In genomic region chr10:29866356-29866755, GRCh38 we compare ENCODE assay signal across 1 cellular context.
TF ChIP-seq lines count a peak whose summit lies in the region.

No MANE protein-coding gene starts in this region.

TF ChIP-seq in HCT116, 20 proteins besides CTCF, POLR2A, EP300 and RAD21 (continued from another document):
- no peak for TF ChIP-seq POLR2AphosphoS5 (IDR thresholded peaks at IDR 0.05; ENCODE audit: low read depth, low read length)
- TF ChIP-seq SRF (IDR thresholded peaks at IDR 0.05; ENCODE audit: low read depth), result no peak
- TF ChIP-seq YY1 (IDR thresholded peaks at IDR 0.05; ENCODE audit: extremely low read depth, insufficient replicate concordance, low read depth, low read length), result no peak
- TF ChIP-seq MAX (IDR thresholded peaks at IDR 0.05), result no peak
- no peak for TF ChIP-seq SIN3A (IDR thresholded peaks at IDR 0.05; ENCODE audit: low read depth)
- no peak for TF ChIP-seq ZFX (IDR thresholded peaks at IDR 0.05)
- TF ChIP-seq ELF1 (IDR thresholded peaks at IDR 0.05; ENCODE audit: borderline replicate concordance, low read depth), result no peak
- no peak for TF ChIP-seq TCF7L2 (IDR thresholded peaks at IDR 0.05; ENCODE audit: borderline replicate concordance, extremely low read depth, insufficient read depth, insufficient read length)
- no peak for TF ChIP-seq EZH2 (IDR thresholded peaks at IDR 0.05)
